Comparison of ENCODE assay signal across 1 cellular context in genomic region chr5:116908537-116908936, GRCh38.
TF ChIP-seq lines count a peak whose summit lies in the region.

No MANE protein-coding gene starts in this region.

TF ChIP-seq in GM12878, 131 proteins besides CTCF, POLR2A, EP300 and RAD21 (continued from another document and continues in another):
- no peak for TF ChIP-seq ZNF687 (IDR thresholded peaks at IDR 0.05)
- no peak for TF ChIP-seq SRF (IDR thresholded peaks at IDR 0.05; ENCODE audit: low read depth in 2 of 2, low read length in 2 of 2)
- no peak for TF ChIP-seq GABPA (IDR thresholded peaks at IDR 0.05; ENCODE audit: low read depth)
- no peak for TF ChIP-seq RBBP5 (conservative IDR thresholded peaks at IDR 0.05)
- no peak for TF ChIP-seq E2F8 (IDR thresholded peaks at IDR 0.05; ENCODE audit: low read depth, partially characterized antibody)
- TF ChIP-seq PAX8 (IDR thresholded peaks at IDR 0.05): no peak
- no peak for TF ChIP-seq CBFB (IDR thresholded peaks at IDR 0.05; ENCODE audit: low read depth)
- no peak for TF ChIP-seq PRDM15 (CRISPR knock-in tag; IDR thresholded peaks at IDR 0.05)
- no peak for TF ChIP-seq SUPT20H (IDR thresholded peaks at IDR 0.05; ENCODE audit: borderline replicate concordance, control insufficient read depth, low read depth, low read length)
- no peak for TF ChIP-seq SIN3A (IDR thresholded peaks at IDR 0.05; ENCODE audit: low read depth, low read length)
- TF ChIP-seq RAD51 (IDR thresholded peaks at IDR 0.05): no peak
- 0 out of 2 replicates have a peak, but pooled peaks have one; percentile 45 for TF ChIP-seq CBX5 (IDR thresholded peaks at IDR 0.05; ENCODE audit: low read depth)
- TF ChIP-seq TBL1XR1 (IDR thresholded peaks at IDR 0.05; ENCODE audit: low read depth, low read length): no peak
- TF ChIP-seq RELA (IDR thresholded peaks at IDR 0.05; ENCODE audit: borderline replicate concordance, partially characterized antibody): no peak
- no peak for TF ChIP-seq E4F1 (IDR thresholded peaks at IDR 0.05; ENCODE audit: borderline replicate concordance, partially characterized antibody)
- no peak for TF ChIP-seq ZBED1 (IDR thresholded peaks at IDR 0.05; ENCODE audit: borderline replicate concordance)
- no peak for TF ChIP-seq MAX (IDR thresholded peaks at IDR 0.05; ENCODE audit: low read depth, low read length)
- no peak for TF ChIP-seq MYB (IDR thresholded peaks at IDR 0.05; ENCODE audit: borderline replicate concordance, low read depth, low read length)
- no peak for TF ChIP-seq ZNF207 (IDR thresholded peaks at IDR 0.05; ENCODE audit: borderline replicate concordance)
- TF ChIP-seq FOS (IDR thresholded peaks at IDR 0.05; ENCODE audit: borderline replicate concordance, extremely low read depth, insufficient read length): no peak
- TF ChIP-seq EED (IDR thresholded peaks at IDR 0.05; ENCODE audit: low read depth): no peak
- TF ChIP-seq PBX3 (IDR thresholded peaks at IDR 0.05; ENCODE audit: insufficient replicate concordance, low read depth, low read length): no peak
- TF ChIP-seq BCL11A (IDR thresholded peaks at IDR 0.05; ENCODE audit: low read depth, low read length): peak; percentile 60; the same call in 1 of the 2 replicates
- no peak for TF ChIP-seq MTA3 (IDR thresholded peaks at IDR 0.05; ENCODE audit: borderline replicate concordance, low read length)
- TF ChIP-seq KDM1A (IDR thresholded peaks at IDR 0.05; ENCODE audit: borderline replicate concordance): no peak
- no peak for TF ChIP-seq SMAD1 (IDR thresholded peaks at IDR 0.05; ENCODE audit: low read depth, partially characterized antibody)
- TF ChIP-seq TCF7 (IDR thresholded peaks at IDR 0.05; ENCODE audit: borderline replicate concordance): no peak
- no peak for TF ChIP-seq HCFC1 (IDR thresholded peaks at IDR 0.05; ENCODE audit: low read length)
- no peak for TF ChIP-seq IRF3 (IDR thresholded peaks at IDR 0.05)
- no peak for TF ChIP-seq BRCA1 (IDR thresholded peaks at IDR 0.05; ENCODE audit: low read depth, low read length)
- no peak for TF ChIP-seq STAT3 (IDR thresholded peaks at IDR 0.05; ENCODE audit: low read depth, low read length)
- TF ChIP-seq CHD1 (IDR thresholded peaks at IDR 0.05; ENCODE audit: low read depth, low read length): no peak
- TF ChIP-seq SKIL (IDR thresholded peaks at IDR 0.05; ENCODE audit: low read depth, poor library complexity, severe bottlenecking): peak; percentile 41
- no peak; the same call in 1 of the 2 replicates for TF ChIP-seq NFIC (IDR thresholded peaks at IDR 0.05; ENCODE audit: low read depth, low read length)
- TF ChIP-seq ETV6 (conservative IDR thresholded peaks at IDR 0.05 in 1 of 2, IDR thresholded peaks at IDR 0.05 in 1 of 2; ENCODE audit: borderline replicate concordance in 1 of 2, low read depth in 1 of 2): no peak
- no peak for TF ChIP-seq LARP7 (IDR thresholded peaks at IDR 0.05)
- peak; percentile 65; the same call in 1 of the 2 replicates for TF ChIP-seq ZNF384 (IDR thresholded peaks at IDR 0.05; ENCODE audit: borderline replicate concordance, low read depth, low read length)
- TF ChIP-seq RB1 (IDR thresholded peaks at IDR 0.05; ENCODE audit: borderline replicate concordance): no peak
- TF ChIP-seq TARDBP (IDR thresholded peaks at IDR 0.05; ENCODE audit: borderline replicate concordance): no peak
- TF ChIP-seq GATAD2B (conservative IDR thresholded peaks at IDR 0.05; ENCODE audit: low read depth): no peak
- TF ChIP-seq BMI1 (IDR thresholded peaks at IDR 0.05; ENCODE audit: borderline replicate concordance): no peak
- TF ChIP-seq NR2C1 (IDR thresholded peaks at IDR 0.05): no peak
- TF ChIP-seq IKZF2 (IDR thresholded peaks at IDR 0.05): peak in 1 of 2 experiments; percentile 69; a peak in 3 of 4 replicates
- peak; percentile 86 for TF ChIP-seq MEF2B (IDR thresholded peaks at IDR 0.05; ENCODE audit: partially characterized antibody, poor library complexity, severe bottlenecking)
- TF ChIP-seq ESRRA (IDR thresholded peaks at IDR 0.05; ENCODE audit: low read length): no peak
- no peak for TF ChIP-seq WRNIP1 (IDR thresholded peaks at IDR 0.05; ENCODE audit: borderline replicate concordance, low read depth, low read length)
- peak; percentile 95 for TF ChIP-seq MEF2A (IDR thresholded peaks at IDR 0.05; ENCODE audit: insufficient read depth, low read depth, low read length)
- no peak for TF ChIP-seq NR2F1 (conservative IDR thresholded peaks at IDR 0.05)
- no peak for TF ChIP-seq ASH2L (IDR thresholded peaks at IDR 0.05; ENCODE audit: borderline replicate concordance, low read depth)
- TF ChIP-seq CHD2 (IDR thresholded peaks at IDR 0.05; ENCODE audit: borderline replicate concordance, low read depth, low read length): no peak
